14 cellular contexts compared by ENCODE assay signal in the genomic region with DNA sequence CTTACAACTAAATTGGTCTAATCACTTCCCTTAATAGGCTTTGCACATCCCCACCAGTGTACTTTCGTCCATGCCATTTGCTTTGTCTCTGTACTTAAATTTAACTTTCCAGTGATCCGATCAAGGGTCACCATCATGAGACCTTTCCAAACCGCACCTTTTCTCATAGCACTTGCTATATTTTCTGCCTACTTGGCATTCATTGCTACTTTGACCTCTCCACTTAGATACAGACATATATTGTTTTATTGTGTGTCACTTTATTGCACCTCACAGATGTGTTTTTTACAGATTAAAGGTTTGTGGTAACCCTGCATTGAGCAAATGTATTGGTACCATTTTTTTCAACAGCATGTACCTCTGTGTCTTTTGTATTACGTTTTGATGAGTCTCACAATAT. TPM values are rescaled to one million over a fixed set of nuclear protein-coding genes. Genes with fewer than 3 reads are reported as not detected.
A peak's percentile ranks its signal among the peaks of the same experiment; 100 is the strongest.
DNase-seq lines count a peak whose midpoint lies in the region; ATAC-seq and TF ChIP-seq lines count a peak whose summit lies in the region.
"Had no signal": no experiment of that assay in that cellular context is flagged by ENCODE, and none has a peak within 500 bp of the region (broad histone marks: within the 10 kb centered on the region; RNA-seq: fewer than 3 reads in every experiment).

No MANE protein-coding gene starts in this region.

- no peaks in the 10 kb centered on the region for H3K4me1 ChIP-seq in CD8-positive, alpha-beta T cell (ENCODE audit: insufficient read depth, low read length)
- H3K4me1 ChIP-seq in mucosa of descending colon (ENCODE audit: low read depth), result peaks cover 10% of the 10 kb centered on the region
- H3K4me1 ChIP-seq: HAP-1 had no signal

- intact Hi-C loops in activated CD4-positive, alpha-beta T cell treated with anti-CD3 and anti-CD28 coated beads, Interleukin-2, amount 10 ng/mL, durations not matched to agents 24 days and 14 days (cut with micrococcal nuclease), result no loop called here
- intact Hi-C loops in activated CD4-positive, alpha-beta T cell treated with anti-CD3 and anti-CD28 coated beads for 36 hours (cut with DNase I, micrococcal nuclease), result no loop called here
- intact Hi-C loops in CD8-positive, alpha-beta T cell (cut with DNase I, micrococcal nuclease), result no loop called here
- intact Hi-C loops in activated T-helper 1 cell treated with anti-CD3 and anti-CD28 coated beads, Interleukin-12 subunit alpha, Interleukin-12 subunit beta, Interleukin-2, Interleukin-4 antibody, amounts not matched to agents 30 ng/mL and 10 ng/mL and 1 ng/mL, durations not matched to agents 14 hours and 24 hours and 36 hours (cut with micrococcal nuclease), result no loop called here
- intact Hi-C loops in mucosa of descending colon (cut with DNase I, micrococcal nuclease), result no loop called here

- H3K27ac ChIP-seq in CD8-positive, alpha-beta T cell (ENCODE audit: low read depth, low read length), result no peak overlapping the region
- H3K27ac ChIP-seq: BLaER1 had no signal

- H3K9me3 Mint-ChIP-seq in activated CD4-positive, alpha-beta T cell treated with anti-CD3 and anti-CD28 coated beads, Interleukin-2, amount 10 ng/mL, durations not matched to agents 24 days and 14 days, result peaks cover 13% of the 10 kb centered on the region
- H3K9me3 Mint-ChIP-seq in activated CD4-positive, alpha-beta T cell treated with anti-CD3 and anti-CD28 coated beads for 36 hours (ENCODE audit: low read depth), result peaks cover 12% of the 10 kb centered on the region
- H3K9me3 Mint-ChIP-seq in CD8-positive, alpha-beta T cell, result peaks cover 3% of the 10 kb centered on the region
- no peaks in the 10 kb centered on the region for H3K9me3 Mint-ChIP-seq in activated T-helper 1 cell treated with anti-CD3 and anti-CD28 coated beads, Interleukin-12 subunit alpha, Interleukin-12 subunit beta, Interleukin-2, Interleukin-4 antibody, amounts not matched to agents 30 ng/mL and 10 ng/mL and 1 ng/mL, durations not matched to agents 14 hours and 24 hours and 36 hours

- peaks cover under 1% of the 10 kb centered on the region for H3K36me3 ChIP-seq in CD8-positive, alpha-beta T cell (ENCODE audit: insufficient read depth, low read length)
- H3K36me3 ChIP-seq in mucosa of descending colon (ENCODE audit: low read depth), result no peaks in the 10 kb centered on the region

- H3K27me3 Mint-ChIP-seq in activated CD4-positive, alpha-beta T cell treated with anti-CD3 and anti-CD28 coated beads, Interleukin-2, amount 10 ng/mL, durations not matched to agents 24 days and 14 days, result no peaks in the 10 kb centered on the region
- no peaks in the 10 kb centered on the region for H3K27me3 Mint-ChIP-seq in activated CD4-positive, alpha-beta T cell treated with anti-CD3 and anti-CD28 coated beads for 36 hours
- no peaks in the 10 kb centered on the region for H3K27me3 Mint-ChIP-seq in CD8-positive, alpha-beta T cell (ENCODE audit: low read depth)
- H3K27me3 Mint-ChIP-seq in activated T-helper 1 cell treated with anti-CD3 and anti-CD28 coated beads, Interleukin-12 subunit alpha, Interleukin-12 subunit beta, Interleukin-2, Interleukin-4 antibody, amounts not matched to agents 30 ng/mL and 10 ng/mL and 1 ng/mL, durations not matched to agents 14 hours and 24 hours and 36 hours (ENCODE audit: insufficient read depth), result no peaks in the 10 kb centered on the region

- H3K27me3 ChIP-seq in CD8-positive, alpha-beta T cell (ENCODE audit: insufficient read depth, low read length), result no peaks in the 10 kb centered on the region
- H3K27me3 ChIP-seq: BLaER1 had no signal

- H3K27ac Mint-ChIP-seq in activated CD4-positive, alpha-beta T cell treated with anti-CD3 and anti-CD28 coated beads, Interleukin-2, amount 10 ng/mL, durations not matched to agents 24 days and 14 days, result no peak overlapping the region
- no peak overlapping the region for H3K27ac Mint-ChIP-seq in activated CD4-positive, alpha-beta T cell treated with anti-CD3 and anti-CD28 coated beads for 36 hours
- peak overlapping the region; percentile 15 for H3K27ac Mint-ChIP-seq in CD8-positive, alpha-beta T cell
- peak overlapping the region; percentile 30 for H3K27ac Mint-ChIP-seq in activated T-helper 1 cell treated with anti-CD3 and anti-CD28 coated beads, Interleukin-12 subunit alpha, Interleukin-12 subunit beta, Interleukin-2, Interleukin-4 antibody, amounts not matched to agents 30 ng/mL and 10 ng/mL and 1 ng/mL, durations not matched to agents 14 hours and 24 hours and 36 hours

- CTCF ChIA-PET in activated CD4-positive, alpha-beta T cell treated with anti-CD3 and anti-CD28 coated beads for 36 hours (lab: Charles Lee), result interaction anchor here (0.9 to 1.5 kb wide), 2 partner anchors 17 to 102 kb away, joined by 3 read pairs; no protein-coding TSS in a partner anchor
- CTCF ChIA-PET in CD8-positive, alpha-beta T cell (lab: Charles Lee), result no interaction called here

- no peak for TF ChIP-seq CTCF in CD8-positive, alpha-beta T cell (IDR thresholded peaks at IDR 0.05)
- TF ChIP-seq CTCF in mucosa of descending colon (IDR thresholded peaks at IDR 0.05), result no peak

- peaks cover 31% of the 10 kb centered on the region for H3K4me1 Mint-ChIP-seq in activated CD4-positive, alpha-beta T cell treated with anti-CD3 and anti-CD28 coated beads, Interleukin-2, amount 10 ng/mL, durations not matched to agents 24 days and 14 days
- peaks cover 13% of the 10 kb centered on the region for H3K4me1 Mint-ChIP-seq in activated CD4-positive, alpha-beta T cell treated with anti-CD3 and anti-CD28 coated beads for 36 hours
- peaks cover 1% of the 10 kb centered on the region for H3K4me1 Mint-ChIP-seq in CD8-positive, alpha-beta T cell (ENCODE audit: low read depth)
- peaks cover 50% of the 10 kb centered on the region for H3K4me1 Mint-ChIP-seq in activated T-helper 1 cell treated with anti-CD3 and anti-CD28 coated beads, Interleukin-12 subunit alpha, Interleukin-12 subunit beta, Interleukin-2, Interleukin-4 antibody, amounts not matched to agents 30 ng/mL and 10 ng/mL and 1 ng/mL, durations not matched to agents 14 hours and 24 hours and 36 hours (ENCODE audit: low read depth)

- peak; percentile 40 for DNase-seq in activated CD4-positive, alpha-beta T cell treated with anti-CD3 and anti-CD28 coated beads, Interleukin-2, amount 10 ng/mL, durations not matched to agents 24 days and 14 days
- no peak for DNase-seq in activated CD4-positive, alpha-beta T cell treated with anti-CD3 and anti-CD28 coated beads for 36 hours
- no peak for DNase-seq in CD8-positive, alpha-beta T cell
- no peak for DNase-seq in activated T-helper 1 cell treated with anti-CD3 and anti-CD28 coated beads, Interleukin-12 subunit alpha, Interleukin-12 subunit beta, Interleukin-2, Interleukin-4 antibody, amounts not matched to agents 30 ng/mL and 10 ng/mL and 1 ng/mL, durations not matched to agents 14 hours and 24 hours and 36 hours (ENCODE audit: low spot score)
- DNase-seq in mucosa of descending colon, result no peak
- no peak for DNase-seq in RKO (ENCODE audit: low spot score)
- DNase-seq in NCI-H1417 (lab: John Stamatoyannopoulos, UW), result no peak
- DNase-seq: 8988T, AML-193, Calu3, DMS 273 treated with DMSO at 0.1 percent for 48 hours had no signal

- H3K9me3 ChIP-seq in CD8-positive, alpha-beta T cell (ENCODE audit: low read length), result no peaks in the 10 kb centered on the region
- no peaks in the 10 kb centered on the region for H3K9me3 ChIP-seq in mucosa of descending colon
- H3K9me3 ChIP-seq: HAP-1 had no signal

- H3K4me3 Mint-ChIP-seq in activated CD4-positive, alpha-beta T cell treated with anti-CD3 and anti-CD28 coated beads, Interleukin-2, amount 10 ng/mL, durations not matched to agents 24 days and 14 days, result no peak overlapping the region
- H3K4me3 Mint-ChIP-seq in activated CD4-positive, alpha-beta T cell treated with anti-CD3 and anti-CD28 coated beads for 36 hours, result no peak overlapping the region
- no peak overlapping the region for H3K4me3 Mint-ChIP-seq in CD8-positive, alpha-beta T cell
- H3K4me3 Mint-ChIP-seq in activated T-helper 1 cell treated with anti-CD3 and anti-CD28 coated beads, Interleukin-12 subunit alpha, Interleukin-12 subunit beta, Interleukin-2, Interleukin-4 antibody, amounts not matched to agents 30 ng/mL and 10 ng/mL and 1 ng/mL, durations not matched to agents 14 hours and 24 hours and 36 hours, result no peak overlapping the region

- no peak for ATAC-seq in activated CD4-positive, alpha-beta T cell treated with anti-CD3 and anti-CD28 coated beads for 36 hours
- ATAC-seq in CD8-positive, alpha-beta T cell, result no peak
- ATAC-seq in mucosa of descending colon (peak; percentile 87), GM21515 (IDR thresholded peaks at IDR 0.05; ENCODE audit: unreplicated experiment) (no peak)

- no peak overlapping the region for H3K4me3 ChIP-seq in CD8-positive, alpha-beta T cell (ENCODE audit: low read depth, low read length)
- H3K4me3 ChIP-seq in mucosa of descending colon, result no peak overlapping the region
- H3K4me3 ChIP-seq: BLaER1, HAP-1 had no signal

- peaks cover 56% of the 10 kb centered on the region for H3K36me3 Mint-ChIP-seq in activated CD4-positive, alpha-beta T cell treated with anti-CD3 and anti-CD28 coated beads, Interleukin-2, amount 10 ng/mL, durations not matched to agents 24 days and 14 days (ENCODE audit: low read depth)
- H3K36me3 Mint-ChIP-seq in activated CD4-positive, alpha-beta T cell treated with anti-CD3 and anti-CD28 coated beads for 36 hours (ENCODE audit: low read depth), result peaks cover 43% of the 10 kb centered on the region
- H3K36me3 Mint-ChIP-seq in CD8-positive, alpha-beta T cell, result peaks cover 34% of the 10 kb centered on the region
- peaks cover 48% of the 10 kb centered on the region for H3K36me3 Mint-ChIP-seq in activated T-helper 1 cell treated with anti-CD3 and anti-CD28 coated beads, Interleukin-12 subunit alpha, Interleukin-12 subunit beta, Interleukin-2, Interleukin-4 antibody, amounts not matched to agents 30 ng/mL and 10 ng/mL and 1 ng/mL, durations not matched to agents 14 hours and 24 hours and 36 hours (ENCODE audit: low read depth)

- POLR2A ChIA-PET in activated CD4-positive, alpha-beta T cell treated with anti-CD3 and anti-CD28 coated beads for 36 hours (lab: Charles Lee), result no interaction called here
- POLR2A ChIA-PET in CD8-positive, alpha-beta T cell (lab: Charles Lee), result interaction anchor here (0.7 kb wide), 1 partner anchor 14 kb away, joined by 3 read pairs; no protein-coding TSS in a partner anchor

RNA-seq across cellular contexts. Expression of a gene that starts 14.8 kb away (rescaled TPM):
- total RNA-seq in activated CD4-positive, alpha-beta T cell treated with anti-CD3 and anti-CD28 coated beads, Interleukin-2, amount 10 ng/mL, durations not matched to agents 24 days and 14 days, result 10.1 and 10.9 TPM in 2 replicates
- total RNA-seq in activated CD4-positive, alpha-beta T cell treated with anti-CD3 and anti-CD28 coated beads for 36 hours, result 1 to 10 TPM; 4.7 to 5.3 TPM
- 1 to 10 TPM; 5.4 to 6.7 TPM for total RNA-seq in CD8-positive, alpha-beta T cell
- total RNA-seq in activated T-helper 1 cell treated with anti-CD3 and anti-CD28 coated beads, Interleukin-12 subunit alpha, Interleukin-12 subunit beta, Interleukin-2, Interleukin-4 antibody, amounts not matched to agents 30 ng/mL and 10 ng/mL and 1 ng/mL, durations not matched to agents 14 hours and 24 hours and 36 hours, result 11.6 and 12.0 TPM in 2 replicates
- 1 to 10 TPM; 1.7 to 3.6 (median 2.7) TPM for total RNA-seq in mucosa of descending colon

Comparison
In these comparisons a context has a peak if more than half of its experiments do, and no peak if none do; other contexts are left out.
1. H3K27ac Mint-ChIP-seq: peak in CD8-positive, alpha-beta T cell (single experiment) and activated T-helper 1 cell treated with anti-CD3 and anti-CD28 coated beads, Interleukin-12 subunit alpha, Interleukin-12 subunit beta, Interleukin-2, Interleukin-4 antibody, amounts not matched to agents 30 ng/mL and 10 ng/mL and 1 ng/mL, durations not matched to agents 14 hours and 24 hours and 36 hours (single experiment); none in activated CD4-positive, alpha-beta T cell treated with anti-CD3 and anti-CD28 coated beads, Interleukin-2, amount 10 ng/mL, durations not matched to agents 24 days and 14 days (single experiment) and activated CD4-positive, alpha-beta T cell treated with anti-CD3 and anti-CD28 coated beads for 36 hours (single experiment).